9 cellular contexts compared by ENCODE assay signal in genomic region chr16:2905988-2906387, GRCh38. TPM values are rescaled to one million over a fixed set of nuclear protein-coding genes. Genes with fewer than 3 reads are reported as not detected.
DNase-seq lines count a peak whose midpoint lies in the region; ATAC-seq and TF ChIP-seq lines count a peak whose summit lies in the region.
"Had no signal": no experiment of that assay in that cellular context is flagged by ENCODE, and none has a peak within 500 bp of the region (broad histone marks: within the 10 kb centered on the region; RNA-seq: fewer than 3 reads in every experiment).

No MANE protein-coding gene starts in this region.

- H3K4me2 ChIP-seq in PC-3 (ENCODE audit: low read length), result peak overlapping the region; percentile 73

- BruUV-seq in PC-3 (replicated peaks; lab: Mats Ljungman, UMichigan), result no TSS peak

- H3K27ac Mint-ChIP-seq in effector memory CD8-positive, alpha-beta T cell, result peak overlapping the region; percentile 41 to 81

- TF ChIP-seq CTCF in PC-3 (conservative IDR thresholded peaks at IDR 0.05; ENCODE audit: low read depth, low read length) (no peak), ovary (IDR thresholded peaks at IDR 0.05) (no peak)

- peak; percentile 76 for ATAC-seq in PC-3
- ATAC-seq in effector memory CD8-positive, alpha-beta T cell (replicated peaks), result no peak
- ATAC-seq in HG02571 (IDR thresholded peaks at IDR 0.05; ENCODE audit: unreplicated experiment), result no peak
- ATAC-seq in HG03439 (IDR thresholded peaks at IDR 0.05; ENCODE audit: unreplicated experiment), result no peak

- CTCF ChIA-PET in PC-3 (lab: Charles Lee), result interaction anchor here (0.6 kb wide), 2 partner anchors 13 to 21 kb away, joined by 3 read pairs; no protein-coding TSS in a partner anchor

- WGBS in ovary, 3 donors, result 6 to 14% (median 6%) methylated on average over 12 of the region's 12 CpGs

- H3K36me3 ChIP-seq in ES-I3 (ENCODE audit: insufficient read depth, low read length) (no peaks in the 10 kb centered on the region), PC-3 (ENCODE audit: low read depth, low read length) (no peaks in the 10 kb centered on the region), ovary (no peaks in the 10 kb centered on the region)

- DNase-seq in PC-3 (no peak), ovary (peak in 1 of 5 donors; percentile 40), ureter (ENCODE audit: low spot score) (no peak), globus pallidus (ENCODE audit: low spot score) (no peak)
- DNase-seq in effector memory CD8-positive, alpha-beta T cell, result no peak

- peaks cover 19 to 26% of the 10 kb centered on the region in 2 donors for H3K4me1 Mint-ChIP-seq in effector memory CD8-positive, alpha-beta T cell (ENCODE audit: low read depth in 2 of 2)

- no peak for TF ChIP-seq EP300 in ovary (IDR thresholded peaks at IDR 0.05)

- no peaks in the 10 kb centered on the region for H4K20me1 ChIP-seq in PC-3 (ENCODE audit: low read length)

- no peaks in the 10 kb centered on the region for H3K9me2 ChIP-seq in PC-3 (replicated peaks; ENCODE audit: low read length)

- no peaks in the 10 kb centered on the region for H3K27me3 ChIP-seq in PC-3 (ENCODE audit: low read length)
- no peaks in the 10 kb centered on the region for H3K27me3 ChIP-seq in ovary

- H3K36me3 Mint-ChIP-seq in effector memory CD8-positive, alpha-beta T cell (ENCODE audit: insufficient read depth), result peaks cover 8% of the 10 kb centered on the region

- H3K4me1 ChIP-seq in ES-I3 (ENCODE audit: insufficient read depth, low read length) (no peaks in the 10 kb centered on the region), PC-3 (ENCODE audit: insufficient read depth, low read length) (peaks cover 17% of the 10 kb centered on the region), ovary (ENCODE audit: insufficient read depth) (no peaks in the 10 kb centered on the region)

- no peak overlapping the region for H2AFZ ChIP-seq in PC-3 (ENCODE audit: low read length)

- intact Hi-C loops in PC-3 (cut with micrococcal nuclease) (loop anchor here (1.0 to 10.0 kb wide), 3 partner anchors 13 to 59 kb away; partner anchors contain the start of genes FLYWCH2, KREMEN2 and PAQR4), ovary (cut with DNase I) (no loop called here)

- no peaks in the 10 kb centered on the region for H3K27me3 Mint-ChIP-seq in effector memory CD8-positive, alpha-beta T cell

- H3K9ac ChIP-seq in ES-I3 (ENCODE audit: low read depth, low read length) (peak overlapping the region; percentile 58), PC-3 (ENCODE audit: low read length) (no peak overlapping the region)

- H3K9me3 ChIP-seq in ES-I3 (ENCODE audit: control insufficient read depth, insufficient read depth, low read length) (no peaks in the 10 kb centered on the region), PC-3 (ENCODE audit: low read length) (no peaks in the 10 kb centered on the region), ovary (no peaks in the 10 kb centered on the region)

- no peaks in the 10 kb centered on the region for H3K79me2 ChIP-seq in PC-3 (ENCODE audit: low read length)

- TF ChIP-seq POLR2A in ovary (IDR thresholded peaks at IDR 0.05), result no peak

- H3K4me3 ChIP-seq in PC-3 (ENCODE audit: low read length) (no peak overlapping the region), ovary (no peak overlapping the region)

- POLR2A ChIA-PET in PC-3 (lab: Charles Lee; ENCODE audit: unreplicated experiment), result interaction anchor here (0.6 kb wide), 1 partner anchor 70 kb away, joined by 3 read pairs; no protein-coding TSS in a partner anchor

- no peaks in the 10 kb centered on the region for H3K9me3 Mint-ChIP-seq in effector memory CD8-positive, alpha-beta T cell

- H3F3A ChIP-seq in PC-3 (ENCODE audit: low read length, unreplicated experiment), result no peaks in the 10 kb centered on the region

- H3K27ac ChIP-seq in PC-3 (ENCODE audit: low read length) (no peak overlapping the region), ovary (peak overlapping the region; percentile 39 to 71)

- peak overlapping the region; percentile 91 to 98 for H3K4me3 Mint-ChIP-seq in effector memory CD8-positive, alpha-beta T cell

RNA-seq across cellular contexts. Expression of gene FLYWCH1, which starts 5.7 kb away (rescaled TPM):
- total RNA-seq in PC-3 (2014; rRNA removed) (41.4 and 54.7 TPM in 2 replicates), ovary (10 to 100 TPM; 31.4 to 66.9 (median 55.3) TPM), ureter (39.6 TPM)
- polyA plus RNA-seq in ovary, result 10 to 100 TPM in 1 of 2 donors, 1 to 10 TPM in 1; 2.2 to 37.2 TPM

RNA-seq across cellular contexts. Expression of gene FLYWCH2, which starts 23.0 kb away (rescaled TPM):
- 92.0 and 100 TPM in 2 replicates for total RNA-seq in PC-3 (2014; rRNA removed)
- 10 to 100 TPM; 24.7 to 46.0 (median 30.6) TPM for total RNA-seq in ovary
- polyA plus RNA-seq in ovary, result 10 to 100 TPM in 1 of 2 donors, 1 to 10 TPM in 1; 3.0 to 50.9 TPM
- total RNA-seq in ureter, result 23.5 TPM

RNA-seq across cellular contexts. Expression of gene PRSS22, which starts 48.0 kb away (rescaled TPM):
- total RNA-seq in PC-3 (2014; rRNA removed), result 36.9 and 42.5 TPM in 2 replicates
- total RNA-seq in ovary, result 1 to 10 TPM in 4 of 7 donors, under 1 TPM in 1, not detected in 2; 0.60 to 7.2 (median 1.3) TPM
- under 1 TPM in 1 of 2 donors, not detected in 1; 0.10 TPM for polyA plus RNA-seq in ovary
- total RNA-seq in ureter, result 41.2 TPM

RNA-seq across cellular contexts. Expression of gene KREMEN2, which starts 58.1 kb away (rescaled TPM):
- total RNA-seq in PC-3 (2014; rRNA removed), result 3.6 and 7.1 TPM in 2 replicates
- total RNA-seq in ovary, result under 1 TPM in 4 of 7 donors, not detected in 3; 0.18 to 0.57 (median 0.23) TPM
- polyA plus RNA-seq in ovary, result not detected
- total RNA-seq in ureter, result not detected
- polyA plus RNA-seq: urinary bladder had no signal
